9 cellular contexts compared by ENCODE assay signal in the genomic region with DNA sequence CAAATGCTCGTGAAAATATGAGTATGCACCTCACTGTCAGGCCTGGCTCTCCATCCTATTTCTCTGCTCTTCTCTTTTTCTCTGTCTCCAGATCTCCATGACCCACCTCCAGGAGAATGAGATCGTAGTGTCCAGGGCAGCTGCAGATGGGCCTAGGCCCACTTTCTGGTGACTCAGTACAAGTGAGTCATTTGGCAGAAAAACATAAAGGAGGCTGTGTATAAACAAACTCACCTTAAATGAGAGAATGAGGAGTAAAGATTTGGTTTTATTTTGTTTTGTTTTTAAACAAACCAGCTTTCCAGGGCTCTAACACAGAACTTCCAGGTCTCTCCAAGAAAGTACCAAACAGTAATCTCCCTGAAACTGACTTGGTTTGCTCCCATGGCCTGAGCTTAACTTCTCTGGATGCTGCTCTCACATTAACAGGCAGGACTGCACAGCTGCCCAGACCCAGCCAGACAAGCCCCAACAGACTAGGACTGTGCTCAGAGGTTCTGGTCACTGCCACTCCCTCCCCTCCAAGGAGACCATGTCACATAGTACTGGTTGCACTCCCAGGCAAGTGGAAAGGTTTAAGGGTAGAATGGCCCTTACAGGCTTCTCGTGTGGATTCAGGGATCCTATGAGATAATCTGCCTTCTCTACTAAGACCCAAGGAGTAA. TPM values are rescaled to one million over a fixed set of nuclear protein-coding genes. Genes with fewer than 3 reads are reported as not detected.
A peak's percentile ranks its signal among the peaks of the same experiment; 100 is the strongest.
DNase-seq lines count a peak whose midpoint lies in the region; ATAC-seq lines count a peak whose summit lies in the region.
"Had no signal": no experiment of that assay in that cellular context is flagged by ENCODE, and none has a peak within 500 bp of the region (broad histone marks: within the 10 kb centered on the region; RNA-seq: fewer than 3 reads in every experiment).

No MANE protein-coding gene starts in this region.

- H3K36me3 Mint-ChIP-seq in activated naive CD4-positive, alpha-beta T cell treated with anti-CD3 and anti-CD28 coated beads, Interleukin-2, amount 10 ng/mL, durations not matched to agents 7 days and 5 days, result peaks cover 14% of the 10 kb centered on the region

- H3K36me3 ChIP-seq in adipocyte (ENCODE audit: control insufficient read depth, insufficient read depth, low read length, severe bottlenecking), result no peaks in the 10 kb centered on the region
- H3K36me3 ChIP-seq: BLaER1 treated with 17β-estradiol and CSF1 and Interleukin-3, amounts not matched to agents 10 nM and 100 nM had no signal

- no peak for DNase-seq in activated naive CD4-positive, alpha-beta T cell treated with anti-CD3 and anti-CD28 coated beads, Interleukin-2, amount 10 ng/mL, durations not matched to agents 7 days and 5 days
- DNase-seq in activated naive CD4-positive, alpha-beta T cell (lab: John Stamatoyannopoulos, UW), result no peak
- peak; percentile 72 for DNase-seq in adipocyte (ENCODE audit: low read depth)
- DNase-seq in iris pigment epithelial cell (ENCODE audit: low read depth), result peak; percentile 91
- DNase-seq in ureter (ENCODE audit: low spot score), result peak; percentile 48
- no peak for DNase-seq in NCI-H2227 treated with DMSO at 0.1 percent for 48 hours (lab: John Stamatoyannopoulos, UW)
- no peak for DNase-seq in globus pallidus (ENCODE audit: low spot score)

- no peak overlapping the region for H3K27ac Mint-ChIP-seq in activated naive CD4-positive, alpha-beta T cell treated with anti-CD3 and anti-CD28 coated beads, Interleukin-2, amount 10 ng/mL, durations not matched to agents 7 days and 5 days

- peak overlapping the region; percentile 72 for H3K4me3 ChIP-seq in adipocyte (ENCODE audit: low read length)

- peaks cover 35% of the 10 kb centered on the region for H3K4me1 Mint-ChIP-seq in activated naive CD4-positive, alpha-beta T cell treated with anti-CD3 and anti-CD28 coated beads, Interleukin-2, amount 10 ng/mL, durations not matched to agents 7 days and 5 days

- H3K9me3 ChIP-seq in adipocyte (ENCODE audit: control insufficient read depth, low read length), result no peaks in the 10 kb centered on the region
- H3K9me3 ChIP-seq: BLaER1 treated with 17β-estradiol and CSF1 and Interleukin-3, amounts not matched to agents 10 nM and 100 nM had no signal

- H3K9ac ChIP-seq in adipocyte (ENCODE audit: low read length), result peak overlapping the region; percentile 60

- ATAC-seq in GM18870 (IDR thresholded peaks at IDR 0.05; ENCODE audit: unreplicated experiment), result no peak

- peaks cover 55% of the 10 kb centered on the region for H3K4me1 ChIP-seq in adipocyte (ENCODE audit: control insufficient read depth, insufficient read depth, low read length)

- H3K27me3 ChIP-seq in adipocyte (replicated peaks; ENCODE audit: control insufficient read depth, insufficient read depth, low read length), result no peaks in the 10 kb centered on the region

- CTCF ChIA-PET in activated naive CD4-positive, alpha-beta T cell treated with anti-CD3 and anti-CD28 coated beads, Interleukin-2, amount 10 ng/mL, durations not matched to agents 7 days and 5 days (lab: Charles Lee), result no interaction called here

- peaks cover 51% of the 10 kb centered on the region for H3K27me3 Mint-ChIP-seq in activated naive CD4-positive, alpha-beta T cell treated with anti-CD3 and anti-CD28 coated beads, Interleukin-2, amount 10 ng/mL, durations not matched to agents 7 days and 5 days

- no peaks in the 10 kb centered on the region for H3K9me3 Mint-ChIP-seq in activated naive CD4-positive, alpha-beta T cell treated with anti-CD3 and anti-CD28 coated beads, Interleukin-2, amount 10 ng/mL, durations not matched to agents 7 days and 5 days

- H3K4me3 Mint-ChIP-seq in activated naive CD4-positive, alpha-beta T cell treated with anti-CD3 and anti-CD28 coated beads, Interleukin-2, amount 10 ng/mL, durations not matched to agents 7 days and 5 days, result peak overlapping the region; percentile 6

RNA-seq across cellular contexts. Expression of a gene that starts 1.5 kb away (rescaled TPM):
- total RNA-seq in ureter, result 78.3 TPM

Comparison
In these comparisons a context has a peak if more than half of its experiments do, and no peak if none do; other contexts are left out.
1. DNase-seq: peak in adipocyte (single experiment), iris pigment epithelial cell (single experiment) and ureter (single experiment); none in activated naive CD4-positive, alpha-beta T cell treated with anti-CD3 and anti-CD28 coated beads, Interleukin-2, amount 10 ng/mL, durations not matched to agents 7 days and 5 days (single experiment), activated naive CD4-positive, alpha-beta T cell (0 of 4), NCI-H2227 treated with DMSO at 0.1 percent for 48 hours (single experiment) and globus pallidus (single experiment).